Comparison of ENCODE assay signal across 8 cellular contexts in the genomic region with DNA sequence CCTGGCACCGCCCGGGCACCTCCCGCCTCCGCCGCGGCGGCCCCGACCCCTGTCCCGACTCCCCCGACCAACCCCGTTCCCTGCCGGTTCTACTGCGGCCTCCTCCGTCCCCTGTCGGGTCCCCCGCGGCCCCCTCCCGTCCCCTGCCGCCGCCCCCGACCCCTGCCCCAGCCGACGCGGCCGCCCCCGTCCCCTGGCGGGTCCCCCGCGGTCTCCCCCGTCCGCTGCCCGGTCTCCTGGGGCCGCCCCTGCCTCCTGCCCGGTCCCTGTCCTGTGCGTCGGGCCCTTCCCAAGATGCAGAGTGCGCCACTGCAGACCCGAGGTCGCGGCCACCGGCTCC. TPM values are rescaled to one million over a fixed set of nuclear protein-coding genes. Genes with fewer than 3 reads are reported as not detected.
DNase-seq lines count a peak whose midpoint lies in the region; ATAC-seq and TF ChIP-seq lines count a peak whose summit lies in the region.
"Not testable (repeated sequence)": the region's sequence is repeated elsewhere in the genome, so short reads cannot be mapped to it uniquely, and the experiment has no call there.

No MANE protein-coding gene starts in this region.

- not testable (repeated sequence) for H4K20me1 ChIP-seq in IMR-90 (ENCODE audit: insufficient read depth, low read length)

- H3K27me3 ChIP-seq in IMR-90 (ENCODE audit: control insufficient read depth, insufficient read depth, low read length); brain microvascular endothelial cell (replicated peaks); mesenchymal stem cell (ENCODE audit: control insufficient read depth in 1 of 2, insufficient read depth in 1 of 2, low read length in 2 of 2); sigmoid colon; aorta (ENCODE audit: control insufficient read depth in 1 of 2, insufficient read depth in 2 of 2, low read length in 1 of 2): not testable (repeated sequence)

- H2BK5ac ChIP-seq in IMR-90 (ENCODE audit: low read depth, low read length, poor library complexity, severe bottlenecking), result peak overlapping the region; percentile 66
- peak overlapping the region; percentile 79 for H2BK5ac ChIP-seq in mesenchymal stem cell (ENCODE audit: low read depth, low read length, poor library complexity, severe bottlenecking)

- peak overlapping the region; percentile 93 for H2AK9ac ChIP-seq in IMR-90 (replicated peaks; ENCODE audit: low read depth, low read length, poor library complexity)

- H3K27me3 Mint-ChIP-seq in WTC11 (ENCODE audit: low read depth), result not testable (repeated sequence)

- H3K4me3 Mint-ChIP-seq in WTC11, result peak overlapping the region; percentile 88

- H3K36me3 Mint-ChIP-seq in WTC11, result peaks cover 32% of the 10 kb centered on the region

- not testable (repeated sequence) for H4K5ac ChIP-seq in IMR-90 (ENCODE audit: low read depth, low read length)

- H3K18ac ChIP-seq in IMR-90 (ENCODE audit: low read depth, low read length), result not testable (repeated sequence)
- peak overlapping the region; percentile 85 to 94 for H3K18ac ChIP-seq in mesenchymal stem cell (ENCODE audit: low read depth in 1 of 2, low read length in 2 of 2)

- peaks cover 2 to 25% of the 10 kb centered on the region in 2 experiments; a peak in 3 of 4 replicates for H3K79me1 ChIP-seq in IMR-90 (ENCODE audit: low read depth in 1 of 2, low read length in 2 of 2)
- H3K79me1 ChIP-seq in mesenchymal stem cell (replicated peaks; ENCODE audit: low read length, poor library complexity, severe bottlenecking), result not testable (repeated sequence)

- H3K4me2 ChIP-seq in IMR-90 (ENCODE audit: low read depth, low read length), result not testable (repeated sequence)
- H3K4me2 ChIP-seq in mesenchymal stem cell (ENCODE audit: low read length, poor library complexity, severe bottlenecking), result peak overlapping the region; percentile 68

- peak overlapping the region; percentile 97 for H3K4me3 ChIP-seq in GM12875 (ENCODE audit: low read depth, low read length)
- peak overlapping the region; percentile 62 for H3K4me3 ChIP-seq in IMR-90 (ENCODE audit: insufficient read depth, low read depth, low read length)
- peak overlapping the region; percentile 71 for H3K4me3 ChIP-seq in brain microvascular endothelial cell (ENCODE audit: low read depth, low read length)
- peak overlapping the region; percentile 68 for H3K4me3 ChIP-seq in fibroblast of pulmonary artery (replicated peaks; ENCODE audit: low read depth, low read length)
- H3K4me3 ChIP-seq in mesenchymal stem cell (ENCODE audit: insufficient read depth in 1 of 2, low read depth in 1 of 2, low read length in 2 of 2), result peak overlapping the region; percentile 82 to 99
- H3K4me3 ChIP-seq in sigmoid colon, result peak overlapping the region; percentile 73 to 100 (median 94)
- H3K4me3 ChIP-seq in aorta (ENCODE audit: low read length in 2 of 2), result peak overlapping the region; percentile 35 to 89

- H2BK120ac ChIP-seq in IMR-90 (ENCODE audit: low read depth, low read length), result not testable (repeated sequence)
- peak overlapping the region; percentile 89 for H2BK120ac ChIP-seq in mesenchymal stem cell (ENCODE audit: low read depth, low read length)

- H2BK12ac ChIP-seq in mesenchymal stem cell (ENCODE audit: low read length in 2 of 2), result not testable (repeated sequence)

- POLR2A ChIA-PET in IMR-90 (lab: Charles Lee; ENCODE audit: unreplicated experiment), result not testable (repeated sequence)
- POLR2A ChIA-PET in WTC11 (lab: Charles Lee), result interaction anchor here (1.2 to 1.3 kb wide), 2 partner anchors 14 to 52 kb away, joined by 3 to 8 read pairs; no protein-coding TSS in a partner anchor

- CTCF ChIA-PET in IMR-90 (lab: Yijun Ruan, JAX), result not testable (repeated sequence)
- CTCF ChIA-PET in WTC11 (lab: Charles Lee), result interaction anchor here (0.9 to 1.6 kb wide), 6 partner anchors 45 to 175 kb away, joined by 3 to 12 read pairs (median 7); partner anchors contain the start of genes CCDC127 and SDHA

- not testable (repeated sequence) for BruUV-seq in IMR-90 (replicated peaks; lab: Mats Ljungman, UMichigan)

- not testable (repeated sequence) for H3K9me3 ChIP-seq in IMR-90 (ENCODE audit: control insufficient read depth, insufficient read depth, low read length); mesenchymal stem cell (ENCODE audit: control insufficient read depth, low read length); sigmoid colon; aorta (ENCODE audit: control insufficient read depth, low read length)

- in situ Hi-C loops in IMR-90 (cut with MboI; ENCODE audit: low sequenced_read_pairs); brain microvascular endothelial cell (cut with HindIII; ENCODE audit: low pct_ligation_motif_present, low sequenced_read_pairs): not testable (repeated sequence)

- H4K8ac ChIP-seq in IMR-90 (ENCODE audit: low read depth in 2 of 2, low read length in 2 of 2) (peak overlapping the region in 1 of 2 experiments; percentile 53; a peak in 1 of 4 replicates), mesenchymal stem cell (ENCODE audit: low read length) (peak overlapping the region; percentile 72)

- not testable (repeated sequence) for H3K4me1 ChIP-seq in IMR-90 (ENCODE audit: control insufficient read depth, insufficient read depth, low read length); mesenchymal stem cell (ENCODE audit: control insufficient read depth, insufficient read depth, low read depth, low read length); aorta (ENCODE audit: control insufficient read depth in 1 of 2, insufficient read depth in 2 of 2, low read length in 2 of 2)
- peaks cover 0 to 24% (median 11%) of the 10 kb centered on the region in 4 donors for H3K4me1 ChIP-seq in sigmoid colon

- peak overlapping the region; percentile 69; the same call in 1 of the 2 replicates for H3K56ac ChIP-seq in IMR-90 (ENCODE audit: extremely low read depth, insufficient read depth, low read length)

- H3K27ac ChIP-seq in IMR-90 (ENCODE audit: insufficient read depth, low read length), result peak overlapping the region; percentile 73
- peak overlapping the region; percentile 79 for H3K27ac ChIP-seq in brain microvascular endothelial cell
- not testable (repeated sequence) for H3K27ac ChIP-seq in mesenchymal stem cell (ENCODE audit: low read length, poor library complexity, severe bottlenecking)
- H3K27ac ChIP-seq in sigmoid colon, result peak overlapping the region; percentile 81 to 95 (median 90)
- H3K27ac ChIP-seq in aorta (ENCODE audit: low read depth in 1 of 2, low read length in 2 of 2), result peak overlapping the region; percentile 22 to 36

- not testable (repeated sequence) for H3K9me1 ChIP-seq in IMR-90 (ENCODE audit: insufficient read depth, low read length)

- H2BK20ac ChIP-seq in IMR-90 (ENCODE audit: low read depth, low read length), result not testable (repeated sequence)

- dilution Hi-C loops in IMR-90 (cut with HindIII; ENCODE audit: low sequenced_read_pairs, unreplicated experiment), result not testable (repeated sequence)

- H3K4me1 Mint-ChIP-seq in WTC11, result peaks cover 24% of the 10 kb centered on the region

- not testable (repeated sequence) for H2BK15ac ChIP-seq in IMR-90 (ENCODE audit: low read depth, low read length)
- peak overlapping the region; percentile 83 for H2BK15ac ChIP-seq in mesenchymal stem cell (ENCODE audit: low read depth, poor library complexity, severe bottlenecking)

- not testable (repeated sequence) for TF ChIP-seq CTCF in GM12875 (IDR thresholded peaks at IDR 0.05; ENCODE audit: borderline replicate concordance, insufficient read depth, low read depth, low read length); IMR-90 (conservative IDR thresholded peaks at IDR 0.05; ENCODE audit: low read depth, low read length); WTC11 (IDR thresholded peaks at IDR 0.05); brain microvascular endothelial cell (IDR thresholded peaks at IDR 0.05; ENCODE audit: low read depth, low read length, missing control alignments); fibroblast of pulmonary artery (IDR thresholded peaks at IDR 0.05; ENCODE audit: low read length, missing control alignments); sigmoid colon (IDR thresholded peaks at IDR 0.05)

- not testable (repeated sequence) for H3K9me3 Mint-ChIP-seq in WTC11

- TF ChIP-seq POLR2A in IMR-90 (IDR thresholded peaks at IDR 0.05; ENCODE audit: low read depth, low read length); sigmoid colon (IDR thresholded peaks at IDR 0.05): not testable (repeated sequence)

- peaks cover 12% of the 10 kb centered on the region for H3K36me3 ChIP-seq in IMR-90 (ENCODE audit: control insufficient read depth, insufficient read depth, low read length)
- peaks cover 11% of the 10 kb centered on the region for H3K36me3 ChIP-seq in brain microvascular endothelial cell (replicated peaks)
- peaks cover 6 to 36% of the 10 kb centered on the region in 2 experiments for H3K36me3 ChIP-seq in mesenchymal stem cell (ENCODE audit: control insufficient read depth in 1 of 2, insufficient read depth in 2 of 2, low read depth in 1 of 2, low read length in 2 of 2)
- peaks cover 0 to 27% (median 4%) of the 10 kb centered on the region in 4 donors for H3K36me3 ChIP-seq in sigmoid colon
- H3K36me3 ChIP-seq in aorta (ENCODE audit: control insufficient read depth in 1 of 2, insufficient read depth in 2 of 2, low read length in 1 of 2), result not testable (repeated sequence)

- not testable (repeated sequence) for TF ChIP-seq RAD21 in IMR-90 (IDR thresholded peaks at IDR 0.05; ENCODE audit: low read length)

- TF ChIP-seq EP300 in sigmoid colon (IDR thresholded peaks at IDR 0.05), result not testable (repeated sequence)

- H4K91ac ChIP-seq in IMR-90 (ENCODE audit: insufficient read depth, low read depth, low read length), result not testable (repeated sequence)
- H4K91ac ChIP-seq in mesenchymal stem cell (ENCODE audit: low read length), result peak overlapping the region; percentile 94

- intact Hi-C loops in IMR-90 (cut with micrococcal nuclease), result not testable (repeated sequence)
- intact Hi-C loops in sigmoid colon (cut with DNase I), result loop anchor here (2.0 to 10.0 kb wide), 2 partner anchors 53 to 173 kb away; partner anchors contain the start of genes CCDC127, EXOC3 and SDHA
- intact Hi-C loops in aorta (cut with DNase I), result loop anchor here (5.0 to 10.0 kb wide), 2 partner anchors 47 to 171 kb away; partner anchors contain the start of gene EXOC3 (in 1 of the 2)

- peak; percentile 12 for ATAC-seq in IMR-90 (ENCODE audit: low read depth)
- ATAC-seq in WTC11; aorta (ENCODE audit: low FRiP score): not testable (repeated sequence)

- DNase-seq in IMR-90; WTC11 (ENCODE audit: low spot score); brain microvascular endothelial cell; fibroblast of pulmonary artery (ENCODE audit: low read depth); mesenchymal stem cell; sigmoid colon; aorta: not testable (repeated sequence)

- H3K14ac ChIP-seq in IMR-90 (replicated peaks; ENCODE audit: low read depth, low read length) (0 out of 2 replicates have a peak overlapping the region, but pooled peaks have one; percentile 73), mesenchymal stem cell (ENCODE audit: low read length in 2 of 2) (peak overlapping the region; percentile 36 to 93)

- H3K23ac ChIP-seq in IMR-90 (ENCODE audit: low read depth, low read length), result not testable (repeated sequence)
- H3K23ac ChIP-seq in mesenchymal stem cell (ENCODE audit: low read length in 2 of 2), result peak overlapping the region in 1 of 2 experiments; percentile 94

- not testable (repeated sequence) for H3K27ac Mint-ChIP-seq in WTC11

- H2AK5ac ChIP-seq in IMR-90 (ENCODE audit: low read depth, low read length), result peak overlapping the region; percentile 82; the same call in 1 of the 2 replicates
- not testable (repeated sequence) for H2AK5ac ChIP-seq in mesenchymal stem cell (ENCODE audit: low read length, severe bottlenecking)

- H3K9ac ChIP-seq in IMR-90 (ENCODE audit: low read depth, low read length) (peak overlapping the region; percentile 68), mesenchymal stem cell (ENCODE audit: low read length) (peak overlapping the region; percentile 90)

- WGBS in IMR-90 (ENCODE audit: extremely low coverage in 2 of 2, insufficient read length in 1 of 2), 2 experiments, result no CpG with 5 or more reads among the region's 41 CpGs
- no CpG with 5 or more reads among the region's 41 CpGs for WGBS in mesenchymal stem cell
- 1 to 2% methylated on average over 41 of the region's 41 CpGs for WGBS in sigmoid colon, 2 donors
- WGBS in aorta, 2 donors, result 0 to 1% methylated on average over 30 to 41 of the region's 41 CpGs

- peak overlapping the region; percentile 95 for H2AFZ ChIP-seq in IMR-90 (replicated peaks; ENCODE audit: low read length, poor library complexity)
- not testable (repeated sequence) for H2AFZ ChIP-seq in mesenchymal stem cell (ENCODE audit: low read depth, low read length)

- 0 out of 2 replicates have a peak overlapping the region, but pooled peaks have one; percentile 19 for H3K4ac ChIP-seq in IMR-90 (ENCODE audit: low read depth, low read length)
- peak overlapping the region; percentile 93 to 97 for H3K4ac ChIP-seq in mesenchymal stem cell (ENCODE audit: low read depth in 1 of 2, low read length in 2 of 2)

RNA-seq across cellular contexts. Expression of gene PDCD6, which starts 0.4 kb away (rescaled TPM):
- total RNA-seq in IMR-90 (2012; rRNA removed) (158 and 168 TPM in 2 replicates), WTC11 (2021) (80.4 to 86.8 TPM (median 83.6 TPM) in 3 replicates), sigmoid colon (10 to 100 TPM; 47.6 to 69.1 (median 53.5) TPM), aorta (10 to 100 TPM; 58.6 to 63.5 TPM)
- polyA plus RNA-seq in IMR-90 (2012; rRNA removed) (198 and 212 TPM in 2 replicates), sigmoid colon (100 to 1,000 TPM; 174 to 231 (median 182) TPM), aorta (10 to 100 TPM; 87.8 to 94.9 TPM)
- polyA plus RNA-seq in IMR-90 (2012; cell fraction: cytosol; rRNA removed), result 189 and 290 TPM in 2 replicates
- 198 and 241 TPM in 2 replicates for polyA plus RNA-seq in IMR-90 (2012; cell fraction: nucleus; rRNA removed; ENCODE audit: low replicate concordance)
- 71.0 TPM for polyA plus RNA-seq in mesenchymal stem cell (2013, experiment 1 of 2)
- 74.3 TPM for polyA plus RNA-seq in mesenchymal stem cell (2013, experiment 2 of 2)

RNA-seq across cellular contexts. Expression of gene AHRR, which starts 49.7 kb away (rescaled TPM):
- total RNA-seq in IMR-90 (2012; rRNA removed), result 15.6 and 16.7 TPM in 2 replicates
- 36.1 and 37.1 TPM in 2 replicates for polyA plus RNA-seq in IMR-90 (2012; rRNA removed)
- polyA plus RNA-seq in IMR-90 (2012; cell fraction: cytosol; rRNA removed), result 24.9 and 33.9 TPM in 2 replicates
- polyA plus RNA-seq in IMR-90 (2012; cell fraction: nucleus; rRNA removed; ENCODE audit: low replicate concordance), result 77.0 and 141 TPM in 2 replicates
- 4.5 to 9.7 TPM (median 7.0 TPM) in 3 replicates for total RNA-seq in WTC11 (2021)
- polyA plus RNA-seq in mesenchymal stem cell (2013, experiment 1 of 2), result 12.1 TPM
- polyA plus RNA-seq in mesenchymal stem cell (2013, experiment 2 of 2), result 12.0 TPM
- total RNA-seq in sigmoid colon, result 1 to 10 TPM in 1 of 4 donors, under 1 TPM in 2, not detected in 1; under 0.01 to 1.4 (median 0.68) TPM
- 1 to 10 TPM in 2 of 3 donors, under 1 TPM in 1; 0.85 to 1.8 (median 1.2) TPM for polyA plus RNA-seq in sigmoid colon
- total RNA-seq in aorta, result 1 to 10 TPM; 1.9 to 3.8 TPM
- 1 to 10 TPM in 1 of 2 donors, under 1 TPM in 1; 0.13 to 1.6 TPM for polyA plus RNA-seq in aorta

RNA-seq across cellular contexts. Expression of gene SDHA, which starts 53.7 kb away (rescaled TPM):
- 105 and 122 TPM in 2 replicates for total RNA-seq in IMR-90 (2012; rRNA removed)
- polyA plus RNA-seq in IMR-90 (2012; rRNA removed), result 120 and 121 TPM in 2 replicates
- 120 and 126 TPM in 2 replicates for polyA plus RNA-seq in IMR-90 (2012; cell fraction: cytosol; rRNA removed)
- 104 and 113 TPM in 2 replicates for polyA plus RNA-seq in IMR-90 (2012; cell fraction: nucleus; rRNA removed; ENCODE audit: low replicate concordance)
- total RNA-seq in WTC11 (2021), result 135 to 145 TPM (median 137 TPM) in 3 replicates
- polyA plus RNA-seq in mesenchymal stem cell (2013, experiment 1 of 2), result 101 TPM
- 110 TPM for polyA plus RNA-seq in mesenchymal stem cell (2013, experiment 2 of 2)
- total RNA-seq in sigmoid colon, result 10 to 100 TPM; 72.7 to 87.0 (median 80.2) TPM
- 100 to 1,000 TPM; 184 to 290 (median 187) TPM for polyA plus RNA-seq in sigmoid colon
- total RNA-seq in aorta, result 10 to 100 TPM; 73.5 to 89.4 TPM
- polyA plus RNA-seq in aorta, result 10 to 100 TPM; 61.9 to 76.3 TPM

RNA-seq across cellular contexts. Expression of gene CCDC127, which starts 53.8 kb away (rescaled TPM):
- total RNA-seq in IMR-90 (2012; rRNA removed) (3.9 and 4.4 TPM in 2 replicates), WTC11 (2021) (5.3 to 8.4 TPM (median 6.3 TPM) in 3 replicates), sigmoid colon (1 to 10 TPM; 5.7 to 8.3 (median 7.1) TPM), aorta (1 to 10 TPM; 5.6 to 6.7 TPM)
- polyA plus RNA-seq in IMR-90 (2012; rRNA removed) (3.2 TPM in 2 replicates), sigmoid colon (1 to 10 TPM; 1.2 to 3.3 (median 1.2) TPM), aorta (1 to 10 TPM; 2.1 to 2.9 TPM)
- 2.2 and 2.4 TPM in 2 replicates for polyA plus RNA-seq in IMR-90 (2012; cell fraction: cytosol; rRNA removed)
- polyA plus RNA-seq in IMR-90 (2012; cell fraction: nucleus; rRNA removed; ENCODE audit: low replicate concordance), result 1.5 and 2.8 TPM in 2 replicates
- polyA plus RNA-seq in mesenchymal stem cell (2013, experiment 1 of 2), result 3.9 TPM
- polyA plus RNA-seq in mesenchymal stem cell (2013, experiment 2 of 2), result 3.8 TPM
